32 cellular contexts compared by ENCODE assay signal in genomic region chr13:97325738-97326137, GRCh38.
"Had no signal": no experiment of that assay in that cellular context is flagged by ENCODE, and none has a peak within 500 bp of the region (broad histone marks: within the 10 kb centered on the region; RNA-seq: fewer than 3 reads in every experiment).

No MANE protein-coding gene starts in this region.

- H3K4me3 ChIP-seq: ascending aorta, breast epithelium, MG63 had no signal

- H3K9ac ChIP-seq: KMS-11 had no signal

- ATAC-seq: activated CD8-positive, alpha-beta memory T cell treated with anti-CD3 and anti-CD28 coated beads, Interleukin-2, amount 10 ng/mL, durations not matched to agents 7 days and 5 days; activated naive CD8-positive, alpha-beta T cell treated with anti-CD3 and anti-CD28 coated beads, Interleukin-2, amount 50 U/mL, for 24 hours had no signal

- H3K4me2 ChIP-seq: KMS-11 had no signal

- H3K27me3 Mint-ChIP-seq: activated B cell treated with CpG ODN at 0.5 μM for 24 hours; activated CD4-positive, alpha-beta memory T cell treated with anti-CD3 and anti-CD28 coated beads, Interleukin-2, amount 10 ng/mL, durations not matched to agents 7 days and 5 days; activated CD8-positive, alpha-beta memory T cell treated with anti-CD3 and anti-CD28 coated beads, Interleukin-2, amount 10 ng/mL, durations not matched to agents 7 days and 5 days; activated naive CD4-positive, alpha-beta T cell treated with anti-CD3 and anti-CD28 coated beads, Interleukin-2, amount 10 ng/mL, durations not matched to agents 7 days and 5 days; activated naive CD8-positive, alpha-beta T cell; activated naive CD8-positive, alpha-beta T cell treated with anti-CD3 and anti-CD28 coated beads, Interleukin-2, amount 50 U/mL, for 24 hours had no signal

- H3K9me3 ChIP-seq: ascending aorta, breast epithelium, MG63 had no signal

- H3K27me3 ChIP-seq: ascending aorta, breast epithelium, MG63 had no signal

- H3K36me3 Mint-ChIP-seq: activated naive CD4-positive, alpha-beta T cell treated with anti-CD3 and anti-CD28 coated beads, Interleukin-2, amount 10 ng/mL, durations not matched to agents 7 days and 5 days had no signal

- H3K4me3 Mint-ChIP-seq: activated B cell treated with CpG ODN at 0.5 μM for 24 hours; activated CD4-positive, alpha-beta memory T cell treated with anti-CD3 and anti-CD28 coated beads, Interleukin-2, amount 10 ng/mL, durations not matched to agents 7 days and 5 days; activated CD8-positive, alpha-beta memory T cell treated with anti-CD3 and anti-CD28 coated beads, Interleukin-2, amount 10 ng/mL, durations not matched to agents 7 days and 5 days; activated naive CD4-positive, alpha-beta T cell treated with anti-CD3 and anti-CD28 coated beads, Interleukin-2, amount 10 ng/mL, durations not matched to agents 7 days and 5 days; activated naive CD8-positive, alpha-beta T cell; activated naive CD8-positive, alpha-beta T cell treated with anti-CD3 and anti-CD28 coated beads, Interleukin-2, amount 50 U/mL, for 24 hours had no signal

- H3K9me3 Mint-ChIP-seq: activated B cell treated with CpG ODN at 0.5 μM for 24 hours; activated CD4-positive, alpha-beta memory T cell treated with anti-CD3 and anti-CD28 coated beads, Interleukin-2, amount 10 ng/mL, durations not matched to agents 7 days and 5 days; activated naive CD4-positive, alpha-beta T cell treated with anti-CD3 and anti-CD28 coated beads, Interleukin-2, amount 10 ng/mL, durations not matched to agents 7 days and 5 days; activated naive CD8-positive, alpha-beta T cell treated with anti-CD3 and anti-CD28 coated beads, Interleukin-2, amount 50 U/mL, for 24 hours had no signal

- H3K4me1 Mint-ChIP-seq: activated CD4-positive, alpha-beta memory T cell treated with anti-CD3 and anti-CD28 coated beads, Interleukin-2, amount 10 ng/mL, durations not matched to agents 7 days and 5 days; activated CD8-positive, alpha-beta memory T cell treated with anti-CD3 and anti-CD28 coated beads, Interleukin-2, amount 10 ng/mL, durations not matched to agents 7 days and 5 days; activated naive CD4-positive, alpha-beta T cell treated with anti-CD3 and anti-CD28 coated beads, Interleukin-2, amount 10 ng/mL, durations not matched to agents 7 days and 5 days had no signal

- H3K4me1 ChIP-seq: breast epithelium had no signal

- H3K36me3 ChIP-seq: ascending aorta, breast epithelium had no signal

- DNase-seq: activated B cell treated with CpG ODN at 0.5 μM for 24 hours; activated CD4-positive, alpha-beta memory T cell treated with anti-CD3 and anti-CD28 coated beads, Interleukin-2, amount 10 ng/mL, durations not matched to agents 7 days and 5 days; activated CD4-positive, alpha-beta T cell treated with anti-CD3 and anti-CD28 coated beads for 48 hours; activated CD4-positive, CD25-positive, alpha-beta regulatory T cell treated with anti-CD3 and anti-CD28 coated beads, Interleukin-2, amount 50 U/mL, for 72 hours; activated CD8-positive, alpha-beta memory T cell treated with anti-CD3 and anti-CD28 coated beads for 24 hours; activated CD8-positive, alpha-beta memory T cell treated with anti-CD3 and anti-CD28 coated beads, Interleukin-2, amount 10 ng/mL, durations not matched to agents 7 days and 5 days; activated CD8-positive, alpha-beta memory T cell treated with anti-CD3 and anti-CD28 coated beads, Interleukin-2, amount 50 U/mL, for 48 hours; activated effector memory CD4-positive, alpha-beta T cell treated with Interleukin-2 at 50 U/mL for 16 hours; activated naive CD4-positive, alpha-beta T cell treated with anti-CD3 and anti-CD28 coated beads, Interleukin-2, amount 10 ng/mL, durations not matched to agents 7 days and 5 days; activated naive CD8-positive, alpha-beta T cell treated with anti-CD3 and anti-CD28 coated beads, Interleukin-2, amount 50 U/mL, for 24 hours; activated T-cell treated with anti-CD3 and anti-CD28 coated beads, Interleukin-2, amount 50 U/mL, for 48 hours; MG63; NCI-H1092; NCI-H1436 treated with DMSO at 0.1 percent for 48 hours; NCI-H1694 treated with DMSO at 0.1 percent for 48 hours; NCI-H2029; NCI-H2171; NCI-H510A; NCI-H69; NCI-H82; Right ventricle myocardium superior; SW 1271; T-helper 1 cell; T-helper 2 cell; T-helper 9 cell had no signal

- FAIRE-seq: RCC 7860 had no signal

- H3K27ac Mint-ChIP-seq: activated B cell treated with CpG ODN at 0.5 μM for 24 hours; activated CD4-positive, alpha-beta memory T cell treated with anti-CD3 and anti-CD28 coated beads, Interleukin-2, amount 10 ng/mL, durations not matched to agents 7 days and 5 days; activated CD8-positive, alpha-beta memory T cell treated with anti-CD3 and anti-CD28 coated beads, Interleukin-2, amount 10 ng/mL, durations not matched to agents 7 days and 5 days; activated naive CD4-positive, alpha-beta T cell treated with anti-CD3 and anti-CD28 coated beads, Interleukin-2, amount 10 ng/mL, durations not matched to agents 7 days and 5 days; activated naive CD8-positive, alpha-beta T cell treated with anti-CD3 and anti-CD28 coated beads, Interleukin-2, amount 50 U/mL, for 24 hours had no signal

- H3K27ac ChIP-seq: breast epithelium, KMS-11, RWPE1, VCaP had no signal
